In the genomic region with DNA sequence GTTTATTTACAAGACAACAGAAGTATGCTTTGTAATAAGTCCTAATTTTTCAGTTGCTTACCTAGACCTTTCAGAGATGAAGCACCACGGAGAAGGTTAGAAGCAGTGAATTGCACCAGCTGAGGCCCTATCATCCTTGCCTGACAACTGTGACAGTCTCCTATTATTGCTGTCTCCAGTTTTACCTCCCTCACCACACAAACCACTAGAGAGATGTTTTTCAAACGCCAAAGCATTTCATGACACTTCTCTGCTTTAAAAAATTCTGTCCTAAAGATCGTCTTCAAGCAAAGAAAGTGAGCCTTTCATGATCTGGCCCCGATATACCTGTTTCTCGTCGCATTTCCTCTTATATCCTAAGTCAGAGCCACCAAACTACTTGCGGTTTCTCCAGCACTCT, we compare ENCODE assay signal across 29 cellular contexts.
DNase-seq lines count a peak whose midpoint lies in the region; ATAC-seq and TF ChIP-seq lines count a peak whose summit lies in the region.
"Had no signal": no experiment of that assay in that cellular context is flagged by ENCODE, and none has a peak within 500 bp of the region (broad histone marks: within the 10 kb centered on the region; RNA-seq: fewer than 3 reads in every experiment).

No MANE protein-coding gene starts in this region.

- H3K27me3 ChIP-seq in ACC112 (ENCODE audit: insufficient read depth, low read length) (no peaks in the 10 kb centered on the region), body of pancreas (no peaks in the 10 kb centered on the region)
- H3K27me3 ChIP-seq: right lobe of liver, thyroid gland had no signal

- 92 to 95% methylated on average over 7 of the region's 7 CpGs for WGBS in body of pancreas, 2 donors

- peaks cover 18% of the 10 kb centered on the region for H3K9me3 Mint-ChIP-seq in chondrocyte (ENCODE audit: low read depth)
- peaks cover 23% of the 10 kb centered on the region for H3K9me3 Mint-ChIP-seq in nephron progenitor cell
- H3K9me3 Mint-ChIP-seq: central memory CD8-positive, alpha-beta T cell had no signal

- ATAC-seq in body of pancreas = no peak
- ATAC-seq: CD8-positive, alpha-beta T cell; HepG2; right lobe of liver had no signal

- intact Hi-C loops in body of pancreas (cut with DNase I) = no loop called here

- H3K9me3 ChIP-seq in body of pancreas = no peaks in the 10 kb centered on the region
- H3K9me3 ChIP-seq: right lobe of liver, thyroid gland had no signal

- peaks cover 4% of the 10 kb centered on the region for H3K79me2 ChIP-seq in ACC112 (ENCODE audit: control insufficient read depth, insufficient read depth, low read length, unreplicated experiment)

- H3K4me3 Mint-ChIP-seq in chondrocyte (ENCODE audit: unreplicated experiment) (no peak overlapping the region), nephron progenitor cell (no peak overlapping the region)
- H3K4me3 Mint-ChIP-seq: activated naive CD8-positive, alpha-beta T cell; B cell; CD8-positive, alpha-beta T cell; central memory CD8-positive, alpha-beta T cell had no signal

- no peak overlapping the region for H2AFZ ChIP-seq in ACC112 (ENCODE audit: low read length, unreplicated experiment)

- H3K4me1 Mint-ChIP-seq in chondrocyte (ENCODE audit: low read depth) (peaks cover 60% of the 10 kb centered on the region), nephron progenitor cell (no peaks in the 10 kb centered on the region)
- H3K4me1 Mint-ChIP-seq: B cell had no signal

- H3K36me3 ChIP-seq in ACC112 (ENCODE audit: insufficient read depth, low read length) (peaks cover 39% of the 10 kb centered on the region), body of pancreas (replicated peaks in 1 of 2; ENCODE audit: insufficient read depth in 1 of 2, low read depth in 2 of 2) (no peaks in the 10 kb centered on the region)
- H3K36me3 ChIP-seq: right lobe of liver, thyroid gland, WERI-Rb-1 had no signal

- DNase-seq in Jurkat, Clone E6-1 (ENCODE audit: low read depth, low spot score) = peak; percentile 77
- DNase-seq in chondrocyte (ENCODE audit: low spot score) (no peak), nephron progenitor cell (no peak), cerebellar cortex (ENCODE audit: low spot score) (no peak), HT-29 (ENCODE audit: low spot score) (no peak), nucleus accumbens (lab: John Stamatoyannopoulos, UW) (no peak), body of pancreas (no peak)
- DNase-seq: activated CD4-positive, alpha-beta T cell treated with anti-CD3 and anti-CD28 coated beads for 4 hours; activated effector memory CD4-positive, alpha-beta T cell treated with Interleukin-2 at 50 U/mL for 16 hours; anterior cingulate cortex; CD8-positive, alpha-beta T cell; dermis blood vessel endothelial cell; DMS 273 treated with DMSO at 0.1 percent for 48 hours; hypothalamus; left cardiac atrium; NCI-H1436; NCI-H345; right lobe of liver; SHP77; stimulated activated CD4-positive, alpha-beta T cell treated with anti-CD3 and anti-CD28 coated beads, Interleukin-4, amount 100 ng/mL, for 24 hours; T-helper 9 cell; thyroid gland; WERI-Rb-1 had no signal

- H3K4me3 ChIP-seq in ACC112 (ENCODE audit: low read depth, low read length) (no peak overlapping the region; the same call in 1 of the 2 replicates), body of pancreas (no peak overlapping the region)
- H3K4me3 ChIP-seq in Jurkat, Clone E6-1 (ENCODE audit: low read length) = no peak overlapping the region
- H3K4me3 ChIP-seq: right lobe of liver, thyroid gland had no signal

- H3K27ac Mint-ChIP-seq in chondrocyte (ENCODE audit: unreplicated experiment) = peak overlapping the region; percentile 95
- peak overlapping the region; percentile 17 for H3K27ac Mint-ChIP-seq in nephron progenitor cell
- H3K27ac Mint-ChIP-seq: activated naive CD8-positive, alpha-beta T cell; B cell; CD8-positive, alpha-beta T cell; progenitor cell of endocrine pancreas had no signal

- H3K36me3 Mint-ChIP-seq in chondrocyte (ENCODE audit: low read depth) (peaks cover 20% of the 10 kb centered on the region), nephron progenitor cell (ENCODE audit: low read depth) (peaks cover 52% of the 10 kb centered on the region)

- TF ChIP-seq CTCF in chondrocyte (IDR thresholded peaks at IDR 0.05) (no peak), nephron progenitor cell (IDR thresholded peaks at IDR 0.05) (no peak), body of pancreas (IDR thresholded peaks at IDR 0.05) (no peak)

- H3K4me1 ChIP-seq in ACC112 (ENCODE audit: control insufficient read depth, insufficient read depth, low read length, unreplicated experiment) = peaks cover 54% of the 10 kb centered on the region
- peaks cover 23% of the 10 kb centered on the region for H3K4me1 ChIP-seq in body of pancreas
- H3K4me1 ChIP-seq: right lobe of liver, thyroid gland had no signal

- no peaks in the 10 kb centered on the region for H3K27me3 Mint-ChIP-seq in chondrocyte (ENCODE audit: low read depth)
- H3K27me3 Mint-ChIP-seq in nephron progenitor cell (ENCODE audit: low read depth, poor library complexity) = no peaks in the 10 kb centered on the region
- H3K27me3 Mint-ChIP-seq: activated naive CD8-positive, alpha-beta T cell; B cell; central memory CD8-positive, alpha-beta T cell; progenitor cell of endocrine pancreas had no signal

- TF ChIP-seq POLR2A in body of pancreas (IDR thresholded peaks at IDR 0.05) = no peak

- H3K27ac ChIP-seq in ACC112 (ENCODE audit: low read depth, low read length) = peak overlapping the region; percentile 99
- peak overlapping the region in 1 of 4 donors; percentile 41 for H3K27ac ChIP-seq in body of pancreas
- H3K27ac ChIP-seq: right lobe of liver, WERI-Rb-1 had no signal
